22 cellular contexts compared by ENCODE assay signal in the genomic region with DNA sequence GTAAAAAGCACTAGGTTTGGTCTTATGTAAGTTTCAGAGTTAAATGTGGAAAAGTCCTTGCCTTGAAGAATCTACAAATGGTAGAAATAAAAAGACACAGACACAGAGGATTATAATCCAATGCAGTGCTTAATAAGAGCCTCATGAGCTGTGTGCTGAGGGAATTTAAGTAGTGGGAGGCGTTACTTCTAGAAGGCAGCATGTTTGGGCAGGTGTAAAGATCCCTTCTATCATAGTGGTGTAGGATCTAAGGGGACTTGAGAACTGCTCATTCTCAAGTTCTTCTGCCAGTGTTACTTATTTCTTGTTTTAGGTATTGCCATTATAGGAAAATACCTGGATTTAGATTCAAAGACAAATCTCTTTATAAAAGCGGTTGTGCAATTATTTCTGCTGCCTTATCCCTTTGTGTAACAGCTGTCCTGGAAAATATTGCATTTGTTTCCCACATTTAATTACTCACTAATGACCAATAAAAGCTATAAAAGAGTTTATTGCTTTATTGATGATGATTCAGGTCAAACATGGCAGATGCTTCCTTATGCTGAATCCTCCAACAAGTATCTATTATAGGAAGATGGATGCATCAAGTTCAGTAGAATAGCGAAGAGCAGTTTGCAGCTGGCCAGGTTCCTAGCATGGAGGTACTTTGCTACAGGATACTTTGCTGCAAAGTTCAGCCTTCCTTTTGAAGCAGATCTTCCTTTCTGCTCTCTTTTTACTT.
"Had no signal": no experiment of that assay in that cellular context is flagged by ENCODE, and none has a peak within 500 bp of the region (broad histone marks: within the 10 kb centered on the region; RNA-seq: fewer than 3 reads in every experiment).

No MANE protein-coding gene starts in this region.

- H3K4me1 ChIP-seq: heart left ventricle, testis, tibial nerve had no signal

- FAIRE-seq: endometrium, frontal cortex, islet of Langerhans had no signal

- ATAC-seq: esophagus mucosa; heart left ventricle; left lobe of liver; natural killer cell; right cardiac atrium; stimulated activated naive B cell treated with anti-CD40 and anti-IgM and Interleukin-4, amounts not matched to agents 10 μg/mL and 1 μg/mL and 100 μg/mL, for 72 hours; stimulated activated naive CD8-positive, alpha-beta T cell treated with anti-CD3 and anti-CD28 coated beads, Interleukin-15, amount 100 ng/mL, for 72 hours had no signal

- H3K27me3 ChIP-seq: dorsolateral prefrontal cortex, heart left ventricle, ovary, testis, tibial nerve had no signal

- H3K4me3 ChIP-seq: dorsolateral prefrontal cortex, heart left ventricle, ovary, testis, tibial nerve had no signal

- H3K9me3 ChIP-seq: heart left ventricle, ovary, testis, tibial nerve had no signal

- H3K27ac ChIP-seq: dorsolateral prefrontal cortex, heart left ventricle, ovary, testis, tibial nerve had no signal

- H3K36me3 ChIP-seq: heart left ventricle, ovary, tibial nerve had no signal

- DNase-seq: cortex of kidney; dorsolateral prefrontal cortex; effector memory CD4-positive, alpha-beta T cell; heart left ventricle; hypothalamus; kidney glomerular epithelial cell; mammary epithelial cell; natural killer cell; nucleus accumbens; ovary; right cardiac atrium; stimulated activated CD4-positive, alpha-beta T cell treated with anti-CD3 and anti-CD28 coated beads, Interleukin-2, amount 100 ng/mL, for 24 hours; stimulated activated CD4-positive, alpha-beta T cell treated with anti-CD3 and anti-CD28 coated beads, Interleukin-4, amount 100 ng/mL, for 4 hours; stimulated activated naive B cell treated with anti-CD40 and anti-IgM and Interleukin-4, amounts not matched to agents 10 μg/mL and 1 μg/mL and 100 μg/mL, for 72 hours; stimulated activated naive CD8-positive, alpha-beta T cell treated with anti-CD3 and anti-CD28 coated beads, Interleukin-15, amount 100 ng/mL, for 72 hours; testis had no signal
